ENCODE assay signal across 24 cellular contexts in genomic region chr12:30792085-30792484, GRCh38.
"Had no signal": no experiment of that assay in that cellular context is flagged by ENCODE, and none has a peak within 500 bp of the region (broad histone marks: within the 10 kb centered on the region; RNA-seq: fewer than 3 reads in every experiment).

No MANE protein-coding gene starts in this region.

- H3K9me3 Mint-ChIP-seq: activated naive CD4-positive, alpha-beta T cell treated with anti-CD3 and anti-CD28 coated beads, Interleukin-2, amount 50 U/mL, for 24 hours; activated T-helper 1 cell treated with anti-CD3 and anti-CD28 coated beads, Interleukin-12 subunit alpha, Interleukin-12 subunit beta, Interleukin-2, Interleukin-4 antibody, amounts not matched to agents 30 ng/mL and 10 ng/mL and 1 ng/mL, durations not matched to agents 14 hours and 24 hours and 36 hours; central memory CD8-positive, alpha-beta T cell; effector memory CD8-positive, alpha-beta T cell; natural killer cell treated with Interleukin-12 subunit alpha and Interleukin-12 subunit beta and Interleukin-15 and Interleukin-18, amount 100 ng/mL, for 72 hours had no signal

- DNase-seq: activated CD4-positive, alpha-beta T cell treated with anti-CD3 and anti-CD28 coated beads, Interleukin-2, amount 50 U/mL, for 1 hour; activated CD8-positive, alpha-beta T cell treated with anti-CD3 and anti-CD28 coated beads, Interleukin-2, amount 10 ng/mL, durations not matched to agents 7 days and 5 days; activated gamma-delta T cell treated with Interleukin-2 at 50 U/mL for 16 hours; anterior cingulate cortex; dorsolateral prefrontal cortex; effector memory CD8-positive, alpha-beta T cell; hypothalamus; left ventricle myocardium superior; ovary; stimulated activated CD4-positive, alpha-beta T cell treated with anti-CD3 and anti-CD28 coated beads, Interleukin-12 subunit alpha, Interleukin-12 subunit beta, amount 100 ng/mL, for 4 hours; stimulated activated CD4-positive, alpha-beta T cell treated with anti-CD3 and anti-CD28 coated beads, Interleukin-4, amount 100 ng/mL, for 4 hours; stimulated activated naive CD8-positive, alpha-beta T cell treated with anti-CD3 and anti-CD28 coated beads, Interleukin-15, Interleukin-2, amounts not matched to agents 100 U/mL and 50 U/mL, for 24 hours; T-helper 17 cell; upper lobe of right lung had no signal

- H3K27me3 ChIP-seq: ovary, right atrium auricular region had no signal

- H3K9me3 ChIP-seq: esophagus muscularis mucosa, ovary, prostate gland, right atrium auricular region, upper lobe of right lung had no signal

- H3K27ac ChIP-seq: dorsolateral prefrontal cortex, esophagus muscularis mucosa, ovary, prostate gland, right atrium auricular region, upper lobe of right lung had no signal

- H3K36me3 ChIP-seq: esophagus muscularis mucosa, ovary, prostate gland, right atrium auricular region, upper lobe of right lung had no signal

- H3K36me3 Mint-ChIP-seq: activated naive CD4-positive, alpha-beta T cell treated with anti-CD3 and anti-CD28 coated beads, Interleukin-2, amount 50 U/mL, for 24 hours; natural killer cell treated with Interleukin-12 subunit alpha and Interleukin-12 subunit beta and Interleukin-15 and Interleukin-18, amount 100 ng/mL, for 72 hours had no signal

- H3K4me3 Mint-ChIP-seq: activated CD8-positive, alpha-beta T cell treated with anti-CD3 and anti-CD28 coated beads, Interleukin-2, amount 10 ng/mL, durations not matched to agents 7 days and 5 days; activated naive CD4-positive, alpha-beta T cell treated with anti-CD3 and anti-CD28 coated beads, Interleukin-2, amount 50 U/mL, for 24 hours; activated T-helper 1 cell treated with anti-CD3 and anti-CD28 coated beads, Interleukin-12 subunit alpha, Interleukin-12 subunit beta, Interleukin-2, Interleukin-4 antibody, amounts not matched to agents 30 ng/mL and 10 ng/mL and 1 ng/mL, durations not matched to agents 14 hours and 24 hours and 36 hours; central memory CD8-positive, alpha-beta T cell; effector memory CD8-positive, alpha-beta T cell; natural killer cell treated with Interleukin-12 subunit alpha and Interleukin-12 subunit beta and Interleukin-15 and Interleukin-18, amount 100 ng/mL, for 72 hours; T-helper 17 cell had no signal

- H3K4me1 ChIP-seq: prostate gland had no signal

- ATAC-seq: activated CD8-positive, alpha-beta T cell treated with anti-CD3 and anti-CD28 coated beads, Interleukin-2, amount 10 ng/mL, durations not matched to agents 7 days and 5 days; effector memory CD8-positive, alpha-beta T cell; left ventricle myocardium superior; natural killer cell treated with Interleukin-12 subunit alpha and Interleukin-12 subunit beta and Interleukin-15 and Interleukin-18, amount 100 ng/mL, for 72 hours; stimulated activated naive CD8-positive, alpha-beta T cell treated with anti-CD3 and anti-CD28 coated beads, Interleukin-15, Interleukin-2, amounts not matched to agents 100 U/mL and 50 U/mL, for 24 hours; T-helper 17 cell; upper lobe of right lung had no signal

- H3K27ac Mint-ChIP-seq: activated CD8-positive, alpha-beta T cell treated with anti-CD3 and anti-CD28 coated beads, Interleukin-2, amount 10 ng/mL, durations not matched to agents 7 days and 5 days; activated naive CD4-positive, alpha-beta T cell treated with anti-CD3 and anti-CD28 coated beads, Interleukin-2, amount 50 U/mL, for 24 hours; activated T-helper 1 cell treated with anti-CD3 and anti-CD28 coated beads, Interleukin-12 subunit alpha, Interleukin-12 subunit beta, Interleukin-2, Interleukin-4 antibody, amounts not matched to agents 30 ng/mL and 10 ng/mL and 1 ng/mL, durations not matched to agents 14 hours and 24 hours and 36 hours; effector memory CD8-positive, alpha-beta T cell; natural killer cell treated with Interleukin-12 subunit alpha and Interleukin-12 subunit beta and Interleukin-15 and Interleukin-18, amount 100 ng/mL, for 72 hours; T-helper 17 cell had no signal

- FAIRE-seq: colon, endothelial cell of umbilical vein, frontal cortex had no signal

- H3K4me3 ChIP-seq: dorsolateral prefrontal cortex, esophagus muscularis mucosa, ovary, prostate gland, right atrium auricular region, upper lobe of right lung had no signal
